ENCODE assay signal across 23 cellular contexts in genomic region chr10:131477457-131478205, GRCh38.
A peak's percentile ranks its signal among the peaks of the same experiment; 100 is the strongest.
DNase-seq lines count a peak whose midpoint lies in the region; ATAC-seq, FAIRE-seq and TF ChIP-seq lines count a peak whose summit lies in the region.
"Had no signal": no experiment of that assay in that cellular context is flagged by ENCODE, and none has a peak within 500 bp of the region (broad histone marks: within the 10 kb centered on the region; RNA-seq: fewer than 3 reads in every experiment).

No MANE protein-coding gene starts in this region.

- DNase-seq in NCI-H510A treated with DMSO at 0.1 percent for 48 hours (lab: John Stamatoyannopoulos, UW) (peak; percentile 58), NCI-H510A (lab: John Stamatoyannopoulos, UW) (no peak), astrocyte (ENCODE audit: low read depth) (no peak), left lung (no peak), SJCRH30 (no peak), HAP-1 (ENCODE audit: low spot score in 2 of 2) (no peak)
- no peak for DNase-seq in activated CD4-positive, alpha-beta memory T cell treated with anti-CD3 and anti-CD28 coated beads for 36 hours
- DNase-seq in activated naive CD8-positive, alpha-beta T cell treated with anti-CD3 and anti-CD28 coated beads, Interleukin-2, amount 50 U/mL, for 24 hours, result no peak
- DNase-seq: heart right ventricle, immature natural killer cell, KG1, naive B cell, NCI-H1105 treated with DMSO at 0.1 percent for 48 hours, NCI-H2081 treated with DMSO at 0.1 percent for 48 hours, NCI-H446 treated with DMSO at 0.1 percent for 48 hours, sigmoid colon, SW 1271 had no signal

- in situ Hi-C loops in HAP-1 (cut with MboI; ENCODE audit: low sequenced_read_pairs), result no loop called here

- peaks cover 5% of the 10 kb centered on the region for H3K4me1 Mint-ChIP-seq in astrocyte (ENCODE audit: low read depth, unreplicated experiment)
- no peaks in the 10 kb centered on the region for H3K4me1 Mint-ChIP-seq in activated CD4-positive, alpha-beta memory T cell treated with anti-CD3 and anti-CD28 coated beads for 36 hours (ENCODE audit: low read depth)
- no peaks in the 10 kb centered on the region for H3K4me1 Mint-ChIP-seq in activated naive CD8-positive, alpha-beta T cell treated with anti-CD3 and anti-CD28 coated beads, Interleukin-2, amount 50 U/mL, for 24 hours
- H3K4me1 Mint-ChIP-seq: immature natural killer cell, naive B cell had no signal

- H3K27me3 Mint-ChIP-seq in astrocyte (ENCODE audit: low read depth, unreplicated experiment), result peaks cover 7% of the 10 kb centered on the region
- H3K27me3 Mint-ChIP-seq in activated CD4-positive, alpha-beta memory T cell treated with anti-CD3 and anti-CD28 coated beads for 36 hours, result no peaks in the 10 kb centered on the region
- no peaks in the 10 kb centered on the region for H3K27me3 Mint-ChIP-seq in activated naive CD8-positive, alpha-beta T cell treated with anti-CD3 and anti-CD28 coated beads, Interleukin-2, amount 50 U/mL, for 24 hours

- H3K27me3 ChIP-seq in astrocyte (ENCODE audit: insufficient read depth, low read length), result no peaks in the 10 kb centered on the region
- peaks cover 0 to 31% of the 10 kb centered on the region in 2 donors for H3K27me3 ChIP-seq in left lung
- no peaks in the 10 kb centered on the region for H3K27me3 ChIP-seq in SJCRH30
- H3K27me3 ChIP-seq in HAP-1 (ENCODE audit: low read depth), result no peaks in the 10 kb centered on the region
- H3K27me3 ChIP-seq: BLaER1, vagina had no signal

- H3K4me3 Mint-ChIP-seq in astrocyte (ENCODE audit: unreplicated experiment), result no peak overlapping the region
- H3K4me3 Mint-ChIP-seq in activated CD4-positive, alpha-beta memory T cell treated with anti-CD3 and anti-CD28 coated beads for 36 hours, result no peak overlapping the region
- H3K4me3 Mint-ChIP-seq in activated naive CD8-positive, alpha-beta T cell treated with anti-CD3 and anti-CD28 coated beads, Interleukin-2, amount 50 U/mL, for 24 hours, result no peak overlapping the region
- H3K4me3 Mint-ChIP-seq: activated T-helper 1 cell treated with anti-CD3 and anti-CD28 coated beads, Interleukin-12 subunit alpha, Interleukin-12 subunit beta, Interleukin-2, Interleukin-4 antibody, amounts not matched to agents 30 ng/mL and 10 ng/mL and 1 ng/mL, durations not matched to agents 14 hours and 24 hours and 36 hours; immature natural killer cell; naive B cell had no signal

- no peaks in the 10 kb centered on the region for H3K79me2 ChIP-seq in astrocyte (ENCODE audit: insufficient read depth, low read length)

- no peaks in the 10 kb centered on the region for H4K20me1 ChIP-seq in astrocyte (ENCODE audit: insufficient read depth, low read length)
- H4K20me1 ChIP-seq: BLaER1 had no signal

- H3K9me3 ChIP-seq in astrocyte (ENCODE audit: insufficient read depth, low read depth, low read length) (peaks cover 12% of the 10 kb centered on the region), left lung (no peaks in the 10 kb centered on the region), SJCRH30 (replicated peaks) (no peaks in the 10 kb centered on the region), HAP-1 (no peaks in the 10 kb centered on the region)
- H3K9me3 ChIP-seq: BLaER1, sigmoid colon, suprapubic skin, vagina had no signal

- CTCF ChIA-PET in activated CD4-positive, alpha-beta memory T cell treated with anti-CD3 and anti-CD28 coated beads for 36 hours (lab: Charles Lee), result no interaction called here

- no peak for FAIRE-seq in astrocyte (lab: Jason Lieb, UNC)
- FAIRE-seq: A204.1 had no signal

- ATAC-seq in left lung, result peak; percentile 32
- no peak for ATAC-seq in activated naive CD8-positive, alpha-beta T cell treated with anti-CD3 and anti-CD28 coated beads, Interleukin-2, amount 50 U/mL, for 24 hours
- ATAC-seq: activated naive CD4-positive, alpha-beta T cell treated with anti-CD3 and anti-CD28 coated beads, Interleukin-2, amount 50 U/mL, for 72 hours; heart right ventricle had no signal

- no peaks in the 10 kb centered on the region for H3K4me1 ChIP-seq in astrocyte (ENCODE audit: insufficient read depth, low read length)
- H3K4me1 ChIP-seq in left lung, result no peaks in the 10 kb centered on the region
- no peaks in the 10 kb centered on the region for H3K4me1 ChIP-seq in SJCRH30
- no peaks in the 10 kb centered on the region for H3K4me1 ChIP-seq in HAP-1
- H3K4me1 ChIP-seq: heart right ventricle, sigmoid colon, suprapubic skin, vagina had no signal

- no peak overlapping the region for H3K9ac ChIP-seq in astrocyte (ENCODE audit: low read length)
- H3K9ac ChIP-seq: BLaER1 had no signal

- H3K27ac ChIP-seq in astrocyte (ENCODE audit: low read depth, low read length) (no peak overlapping the region), left lung (no peak overlapping the region), SJCRH30 (no peak overlapping the region)
- H3K27ac ChIP-seq: BLaER1, heart right ventricle, sigmoid colon, suprapubic skin, vagina had no signal

- H2AFZ ChIP-seq in astrocyte (ENCODE audit: low read depth, low read length), result no peak overlapping the region

- peak overlapping the region; percentile 34 for H3K27ac Mint-ChIP-seq in astrocyte (ENCODE audit: unreplicated experiment)
- no peak overlapping the region for H3K27ac Mint-ChIP-seq in activated CD4-positive, alpha-beta memory T cell treated with anti-CD3 and anti-CD28 coated beads for 36 hours
- no peak overlapping the region for H3K27ac Mint-ChIP-seq in activated naive CD8-positive, alpha-beta T cell treated with anti-CD3 and anti-CD28 coated beads, Interleukin-2, amount 50 U/mL, for 24 hours
- H3K27ac Mint-ChIP-seq: activated naive CD4-positive, alpha-beta T cell treated with anti-CD3 and anti-CD28 coated beads, Interleukin-2, amount 50 U/mL, for 72 hours; activated T-helper 1 cell treated with anti-CD3 and anti-CD28 coated beads, Interleukin-12 subunit alpha, Interleukin-12 subunit beta, Interleukin-2, Interleukin-4 antibody, amounts not matched to agents 30 ng/mL and 10 ng/mL and 1 ng/mL, durations not matched to agents 14 hours and 24 hours and 36 hours; naive B cell had no signal

- H3K4me3 ChIP-seq in astrocyte (ENCODE audit: insufficient read depth, low read depth, low read length) (no peak overlapping the region), left lung (no peak overlapping the region), SJCRH30 (no peak overlapping the region), HAP-1 (no peak overlapping the region)
- H3K4me3 ChIP-seq: BLaER1, heart right ventricle, sigmoid colon, suprapubic skin, vagina had no signal

- POLR2A ChIA-PET in activated CD4-positive, alpha-beta memory T cell treated with anti-CD3 and anti-CD28 coated beads for 36 hours (lab: Charles Lee), result no interaction called here

- H3K36me3 Mint-ChIP-seq in astrocyte (ENCODE audit: low read depth, unreplicated experiment), result no peaks in the 10 kb centered on the region
- no peaks in the 10 kb centered on the region for H3K36me3 Mint-ChIP-seq in activated CD4-positive, alpha-beta memory T cell treated with anti-CD3 and anti-CD28 coated beads for 36 hours
- H3K36me3 Mint-ChIP-seq in activated naive CD8-positive, alpha-beta T cell treated with anti-CD3 and anti-CD28 coated beads, Interleukin-2, amount 50 U/mL, for 24 hours (ENCODE audit: low read depth), result no peaks in the 10 kb centered on the region
- H3K36me3 Mint-ChIP-seq: activated naive CD4-positive, alpha-beta T cell treated with anti-CD3 and anti-CD28 coated beads, Interleukin-2, amount 50 U/mL, for 72 hours; immature natural killer cell; naive B cell had no signal

- intact Hi-C loops in left lung (cut with DNase I), result no loop called here
- intact Hi-C loops in activated CD4-positive, alpha-beta memory T cell treated with anti-CD3 and anti-CD28 coated beads for 36 hours (cut with micrococcal nuclease), result no loop called here

- H3K36me3 ChIP-seq in astrocyte (ENCODE audit: insufficient read depth, low read length), result no peaks in the 10 kb centered on the region
- H3K36me3 ChIP-seq in left lung, result no peaks in the 10 kb centered on the region
- H3K36me3 ChIP-seq in SJCRH30, result no peaks in the 10 kb centered on the region
- no peaks in the 10 kb centered on the region for H3K36me3 ChIP-seq in HAP-1 (replicated peaks)
- H3K36me3 ChIP-seq: BLaER1, heart right ventricle, sigmoid colon, suprapubic skin, vagina had no signal

- H3K9me3 Mint-ChIP-seq in astrocyte (ENCODE audit: unreplicated experiment), result peaks cover 5% of the 10 kb centered on the region
- H3K9me3 Mint-ChIP-seq in activated CD4-positive, alpha-beta memory T cell treated with anti-CD3 and anti-CD28 coated beads for 36 hours, result no peaks in the 10 kb centered on the region
- H3K9me3 Mint-ChIP-seq in activated naive CD8-positive, alpha-beta T cell treated with anti-CD3 and anti-CD28 coated beads, Interleukin-2, amount 50 U/mL, for 24 hours, result no peaks in the 10 kb centered on the region
- H3K9me3 Mint-ChIP-seq: activated T-helper 1 cell treated with anti-CD3 and anti-CD28 coated beads, Interleukin-12 subunit alpha, Interleukin-12 subunit beta, Interleukin-2, Interleukin-4 antibody, amounts not matched to agents 30 ng/mL and 10 ng/mL and 1 ng/mL, durations not matched to agents 14 hours and 24 hours and 36 hours; immature natural killer cell had no signal

- no peak for TF ChIP-seq CTCF in astrocyte (IDR thresholded peaks at IDR 0.05; ENCODE audit: insufficient read depth, low read depth, low read length)
- no peak for TF ChIP-seq CTCF in left lung (IDR thresholded peaks at IDR 0.05)

- H3K4me2 ChIP-seq in astrocyte (ENCODE audit: low read length), result no peak overlapping the region
- H3K4me2 ChIP-seq: BLaER1 had no signal
